In genomic region chr12:100494026-100494425, GRCh38 we compare ENCODE assay signal across 30 cellular contexts. TPM values are rescaled to one million over a fixed set of nuclear protein-coding genes. Genes with fewer than 3 reads are reported as not detected.
"Had no signal": no experiment of that assay in that cellular context is flagged by ENCODE, and none has a peak within 500 bp of the region (broad histone marks: within the 10 kb centered on the region; RNA-seq: fewer than 3 reads in every experiment).

No MANE protein-coding gene starts in this region.

- ATAC-seq: activated CD4-positive, CD25-positive, alpha-beta regulatory T cell treated with anti-CD3 and anti-CD28 coated beads, Interleukin-2, amount 50 U/mL, for 24 hours; activated CD8-positive, alpha-beta T cell treated with anti-CD3 and anti-CD28 coated beads for 36 hours; activated T-cell treated with anti-CD3 and anti-CD28 coated beads, Interleukin-2, amount 50 U/mL, for 4 hours; activated T-helper 17 cell treated with anti-CD3 and anti-CD28 coated beads, Interleukin-2, amount 50 U/mL, for 72 hours; body of pancreas; effector memory CD8-positive, alpha-beta T cell; gastroesophageal sphincter; T-cell had no signal

- H3K36me3 ChIP-seq: esophagus squamous epithelium, gastroesophageal sphincter, WERI-Rb-1 had no signal

- H3K9me3 ChIP-seq: body of pancreas, esophagus squamous epithelium, gastroesophageal sphincter had no signal

- DNase-seq: activated B cell treated with CpG ODN at 0.5 μM for 24 hours; activated CD4-positive, alpha-beta T cell treated with anti-CD3 and anti-CD28 coated beads for 48 hours; activated CD4-positive, alpha-beta T cell treated with anti-CD3 and anti-CD28 coated beads, Interleukin-2, amount 50 U/mL, for 1 hour; activated CD4-positive, alpha-beta T cell treated with anti-CD3 and anti-CD28 coated beads, Interleukin-2, amount 50 U/mL, for 48 hours; activated CD8-positive, alpha-beta memory T cell treated with anti-CD3 and anti-CD28 coated beads for 24 hours; activated CD8-positive, alpha-beta T cell treated with anti-CD3 and anti-CD28 coated beads for 36 hours; activated effector memory CD4-positive, alpha-beta T cell treated with Interleukin-2 at 50 U/mL for 16 hours; activated gamma-delta T cell treated with Interleukin-2 at 50 U/mL for 16 hours; activated naive CD4-positive, alpha-beta T cell treated with anti-CD3 and anti-CD28 coated beads, Interleukin-2, amount 50 U/mL, for 16 hours; activated naive CD4-positive, alpha-beta T cell treated with Interleukin-2 at 50 U/mL for 16 hours; activated T-cell treated with anti-CD3 and anti-CD28 coated beads, Interleukin-2, amount 50 U/mL, for 4 hours; amygdala; aorta; body of pancreas; caudate nucleus; cortex of kidney; dermis blood vessel endothelial cell; effector CD4-positive, alpha-beta T cell; effector memory CD8-positive, alpha-beta T cell; esophagus squamous epithelium; foreskin melanocyte; T-cell; T1000; WERI-Rb-1 had no signal

- H3K4me1 ChIP-seq: esophagus squamous epithelium had no signal

- H3K27ac ChIP-seq: esophagus squamous epithelium, gastroesophageal sphincter, WERI-Rb-1 had no signal

- H3K27me3 ChIP-seq: body of pancreas, esophagus squamous epithelium, gastroesophageal sphincter had no signal

- H3K4me3 ChIP-seq: body of pancreas, esophagus squamous epithelium, gastroesophageal sphincter had no signal

RNA-seq across cellular contexts. Expression of gene NR1H4, which starts 20.4 kb away (rescaled TPM):
- total RNA-seq: activated B cell treated with CpG ODN at 0.5 μM for 24 hours; activated CD8-positive, alpha-beta T cell treated with anti-CD3 and anti-CD28 coated beads for 36 hours; activated T-helper 17 cell treated with anti-CD3 and anti-CD28 coated beads, Interleukin-2, amount 50 U/mL, for 72 hours; aorta; chondrocyte; esophagus squamous epithelium; fibroblast of lung; gastroesophageal sphincter; glomerular endothelial cell; T-cell had no signal
